In the genomic region with DNA sequence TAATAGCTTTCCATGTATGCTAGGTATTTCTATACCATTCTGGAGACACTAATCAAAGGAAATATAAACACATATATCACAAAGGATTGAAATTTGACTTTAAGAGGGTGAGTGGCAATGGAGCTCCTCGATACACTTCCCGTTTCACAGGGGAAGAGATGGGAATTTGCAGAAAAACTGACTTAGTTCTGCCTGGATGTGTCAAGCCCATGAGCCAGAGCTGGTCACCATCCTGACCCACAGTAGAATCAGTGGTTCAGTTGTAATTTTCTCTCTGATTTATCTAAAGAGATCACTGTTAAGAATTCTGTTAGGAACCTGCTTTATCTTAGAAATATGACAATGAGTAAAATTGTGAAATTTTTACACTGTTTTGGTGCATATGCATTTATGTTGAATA, we compare ENCODE assay signal across 10 cellular contexts. TPM values are rescaled to one million over a fixed set of nuclear protein-coding genes. Genes with fewer than 3 reads are reported as not detected.
DNase-seq lines count a peak whose midpoint lies in the region; ATAC-seq, FAIRE-seq and TF ChIP-seq lines count a peak whose summit lies in the region.
"Had no signal": no experiment of that assay in that cellular context is flagged by ENCODE, and none has a peak within 500 bp of the region (broad histone marks: within the 10 kb centered on the region; RNA-seq: fewer than 3 reads in every experiment).

No MANE protein-coding gene starts in this region.

- H3K79me2 ChIP-seq in GM12878 (ENCODE audit: control insufficient read depth, insufficient read depth, low read length): no peaks in the 10 kb centered on the region

- no peaks in the 10 kb centered on the region for H4K20me1 ChIP-seq in GM12878 (ENCODE audit: control insufficient read depth, insufficient read depth)

- no peak for DNase-seq in GM12878 (ENCODE audit: low read depth, low spot score)
- DNase-seq in sciatic nerve (ENCODE audit: low spot score): no peak
- DNase-seq in head of caudate nucleus: no peak
- no peak for DNase-seq in T1000 (lab: John Stamatoyannopoulos, UW)
- DNase-seq in NCI-H2107 treated with DMSO at 0.1 percent for 48 hours (lab: John Stamatoyannopoulos, UW; ENCODE audit: unreplicated experiment): no peak
- DNase-seq in amniotic stem cell (lab: John Stamatoyannopoulos, UW): no peak
- DNase-seq: GOT3 had no signal

- RAD21 ChIA-PET in GM12878 (lab: Charles Lee; ENCODE audit: unreplicated experiment): interaction anchor here (0.7 to 3.9 kb wide), 20 partner anchors 9 to 476 kb away, joined by 3 to 21 read pairs (median 6); a partner anchor contains a TSS

- 0% methylated on average over 2 of the region's 2 CpGs for WGBS in GM12878 (ENCODE audit: insufficient coverage, insufficient replicate concordance, low lambda C conversion rate, missing lambda C conversion rate)

- no peak overlapping the region for H3K4me3 ChIP-seq in GM12878

- no peak for TF ChIP-seq EP300 in GM12878 (IDR thresholded peaks at IDR 0.05; ENCODE audit: borderline replicate concordance in 1 of 2, control insufficient read depth in 1 of 2, low read depth in 2 of 2, low read length in 2 of 2)

- ATAC-seq in GM18868 (IDR thresholded peaks at IDR 0.05; ENCODE audit: unreplicated experiment) (peak; percentile 7), HG02981 (IDR thresholded peaks at IDR 0.05; ENCODE audit: unreplicated experiment) (peak; percentile 2), GM12878 (peak; percentile 41), sciatic nerve (peak; percentile 81)

- no peak overlapping the region; the same call in 1 of the 2 replicates for H2AFZ ChIP-seq in GM12878 (ENCODE audit: control insufficient read depth, low read depth, low read length)

- no peak overlapping the region for H3K27ac ChIP-seq in GM12878 (ENCODE audit: control insufficient read depth, insufficient read depth)

- H3K9ac ChIP-seq in GM12878 (ENCODE audit: control insufficient read depth, insufficient read depth, low read length): no peak overlapping the region

- SMC1A ChIA-PET in GM12878 (lab: Charles Lee; ENCODE audit: uncharacterized antibody, unreplicated experiment): interaction anchor here (0.8 to 4.3 kb wide), 26 partner anchors 8 to 457 kb away, joined by 3 to 35 read pairs (median 5); a partner anchor contains a TSS

- TF ChIP-seq CTCF in GM12878 (IDR thresholded peaks at IDR 0.05 in 2 of 3, conservative IDR thresholded peaks at IDR 0.05 in 1 of 3; ENCODE audit: control insufficient read depth in 2 of 3, extremely low read depth in 1 of 3, insufficient read depth in 1 of 3, low read depth in 3 of 3, low read length in 3 of 3): no peak

- no peaks in the 10 kb centered on the region for H3K27me3 ChIP-seq in GM12878 (replicated peaks in 1 of 2; ENCODE audit: control insufficient read depth in 2 of 2, insufficient read depth in 2 of 2, low read length in 1 of 2)

- peak overlapping the region; percentile 40 for H3K4me2 ChIP-seq in GM12878 (ENCODE audit: control insufficient read depth, insufficient read depth)

- H3K9me3 ChIP-seq in GM12878 (replicated peaks; ENCODE audit: control insufficient read depth, insufficient read depth, low read length): no peaks in the 10 kb centered on the region

- TF ChIP-seq POLR2A in GM12878 (IDR thresholded peaks at IDR 0.05; ENCODE audit: low read depth, low read length): no peak

- BruUV-seq in GM12878 (replicated peaks; lab: Mats Ljungman, UMichigan): no TSS peak

- in situ Hi-C loops in GM12878 (cut with MboI): no loop called here

- POLR2A ChIA-PET in GM12878 (lab: Charles Lee): interaction anchor here (0.7 to 1.6 kb wide), 3 partner anchors 20 to 34 kb away, joined by 3 to 5 read pairs (median 4); a partner anchor contains a TSS

- no peak for TF ChIP-seq RAD21 in GM12878 (IDR thresholded peaks at IDR 0.05; ENCODE audit: insufficient read depth, low read depth, low read length)

- FAIRE-seq in GM12878 (lab: Jason Lieb, UNC): no peak

- intact Hi-C loops in GM12878 (cut with micrococcal nuclease; ENCODE audit: unreplicated experiment) (no loop called here), sciatic nerve (cut with DNase I) (no loop called here), head of caudate nucleus (cut with DNase I) (no loop called here)

- no peaks in the 10 kb centered on the region for H3K36me3 ChIP-seq in GM12878 (ENCODE audit: control insufficient read depth in 2 of 2, insufficient read depth in 2 of 2, low read length in 1 of 2)

- H3K4me1 ChIP-seq in GM12878 (ENCODE audit: control insufficient read depth, insufficient read depth, low read length): no peaks in the 10 kb centered on the region

- CTCF ChIA-PET in GM12878 (lab: Yijun Ruan, JAX): interaction anchor here (0.8 to 5.3 kb wide), 15 partner anchors 8 to 290 kb away, joined by 3 to 30 read pairs (median 4); no protein-coding TSS in a partner anchor

TF ChIP-seq in GM12878, 131 proteins besides CTCF, POLR2A, EP300 and RAD21:
- TF ChIP-seq ZNF384 (IDR thresholded peaks at IDR 0.05; ENCODE audit: borderline replicate concordance, low read depth, low read length): no peak
- TF ChIP-seq NFXL1 (IDR thresholded peaks at IDR 0.05; ENCODE audit: borderline replicate concordance): no peak

RNA-seq across cellular contexts. Expression of a gene that starts 34.2 kb away (rescaled TPM):
- 7.5 and 8.9 TPM in 2 replicates for total RNA-seq in GM12878 (2013; cell fraction: nucleolus; rRNA removed)
- total RNA-seq in GM12878 (2014; rRNA removed) (0.22 and 0.23 TPM in 2 replicates), GM12878 (2014; rRNA removed; fragmentation: Illumina TruSeq; extraction: Trizol) (0.23 and 0.49 TPM in 2 replicates), GM12878 (2021) (0.40 and 0.46 TPM in 2 replicates), sciatic nerve (6.7 TPM)
- 0.13 TPM for polyA plus RNA-seq in GM12878 (2011; ENCODE audit: low read depth)
- polyA plus RNA-seq in GM12878 (2011; rRNA removed) (1.5 and 2.3 TPM in 2 replicates), GM12878 (2014; fragmentation: Illumina TruSeq; extraction: Trizol) (0.34 and 0.59 TPM in 2 replicates), GM12878 (2014; fragmentation: Nextera tagmentation; extraction: Ambion mirVana) (under 1 TPM; 0.03 to 0.05 TPM), GM12878 (2014; rRNA removed) (0.10 and 0.20 TPM in 2 replicates), GM12878 (2016; fragmentation: Nextera tagmentation; extraction: Ambion mirVana) (under 1 TPM; 0.05 to 0.11 TPM)
- polyA plus RNA-seq in GM12878 (2011; cell fraction: cytosol; rRNA removed): 0.37 and 0.54 TPM in 2 replicates
- 0.83 and 0.99 TPM in 2 replicates for polyA plus RNA-seq in GM12878 (2011; cell fraction: nucleus; rRNA removed)
- 0.11 and 0.18 TPM in 2 replicates for polyA plus RNA-seq in GM12878 (2012)
- 2.7 and 5.9 TPM in 2 replicates for polyA minus RNA-seq in GM12878 (2011; rRNA and poly(A)+ RNA removed)
- 0.67 and 0.83 TPM in 2 replicates for polyA minus RNA-seq in GM12878 (2011; cell fraction: cytosol; rRNA and poly(A)+ RNA removed)
- 2.5 and 3.3 TPM in 2 replicates for polyA minus RNA-seq in GM12878 (2011; cell fraction: nucleus; rRNA and poly(A)+ RNA removed)

RNA-seq across cellular contexts. Expression of a gene that starts 53.5 kb away (rescaled TPM):
- not detected in 2 replicates for total RNA-seq in GM12878 (2013; cell fraction: nucleolus; rRNA removed)
- 0.05 TPM in 1 of 2 replicates, not detected in the other for total RNA-seq in GM12878 (2014; rRNA removed)
- not detected in 2 replicates for total RNA-seq in GM12878 (2014; rRNA removed; fragmentation: Illumina TruSeq; extraction: Trizol)
- not detected in 2 replicates for total RNA-seq in GM12878 (2021)
- polyA plus RNA-seq in GM12878 (2011; ENCODE audit: low read depth): not detected
- not detected in 2 replicates for polyA plus RNA-seq in GM12878 (2011; rRNA removed)
- polyA plus RNA-seq in GM12878 (2011; cell fraction: cytosol; rRNA removed): not detected in 2 replicates
- not detected in 2 replicates for polyA plus RNA-seq in GM12878 (2011; cell fraction: nucleus; rRNA removed)
- not detected in 2 replicates for polyA plus RNA-seq in GM12878 (2012)
- polyA plus RNA-seq in GM12878 (2014; fragmentation: Illumina TruSeq; extraction: Trizol): not detected in 2 replicates
- polyA plus RNA-seq in GM12878 (2014; fragmentation: Nextera tagmentation; extraction: Ambion mirVana): under 1 TPM in 1 of 2 experiments, not detected in 1; 0.05 TPM
- polyA plus RNA-seq in GM12878 (2014; rRNA removed): not detected in 2 replicates
- not detected for polyA plus RNA-seq in GM12878 (2016; fragmentation: Nextera tagmentation; extraction: Ambion mirVana)
- 0.10 TPM in 1 of 2 replicates, not detected in the other for polyA minus RNA-seq in GM12878 (2011; rRNA and poly(A)+ RNA removed)
- not detected in 2 replicates for polyA minus RNA-seq in GM12878 (2011; cell fraction: cytosol; rRNA and poly(A)+ RNA removed)
- not detected in 2 replicates for polyA minus RNA-seq in GM12878 (2011; cell fraction: nucleus; rRNA and poly(A)+ RNA removed)
- total RNA-seq in sciatic nerve: not detected
- total RNA-seq: left lobe of liver had no signal

Comparison
In these comparisons a context has a peak if more than half of its experiments do, and no peak if none do; other contexts are left out.
1. ATAC-seq: peak in every context shown above with its lines; median percentile 81 in sciatic nerve; 41 in GM12878; 7 in GM18868; 2 in HG02981.